34 cellular contexts compared by ENCODE assay signal in the genomic region with DNA sequence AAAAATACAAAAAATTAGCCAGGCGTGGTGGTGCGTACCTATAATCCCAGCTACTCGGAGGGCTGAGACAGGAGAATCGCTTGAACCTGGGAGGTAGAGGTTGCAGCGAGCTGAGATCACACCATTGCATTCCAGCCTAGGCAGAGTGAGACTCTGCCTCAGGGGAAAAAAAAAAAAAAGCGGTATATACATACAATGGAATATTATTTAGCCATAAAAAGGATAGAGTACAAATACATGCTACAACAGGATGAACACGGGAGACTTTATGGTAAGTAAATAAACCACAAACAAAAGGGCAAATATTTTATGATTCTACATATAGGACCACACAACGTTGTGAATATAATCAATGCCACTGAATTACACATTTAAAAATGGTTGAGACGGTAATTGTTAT.
"Had no signal": no experiment of that assay in that cellular context is flagged by ENCODE, and none has a peak within 500 bp of the region (broad histone marks: within the 10 kb centered on the region; RNA-seq: fewer than 3 reads in every experiment).

No MANE protein-coding gene starts in this region.

- DNase-seq: Karpas-422, Kasumi-1, MM.1S, MV-4-11, NCI-H1048, NCI-H1092, NCI-H1092 treated with DMSO at 0.1 percent for 48 hours, NCI-H1105, NCI-H1105 treated with DMSO at 0.1 percent for 48 hours, NCI-H1417, NCI-H1417 treated with DMSO at 0.1 percent for 48 hours, NCI-H1436, NCI-H1436 treated with DMSO at 0.1 percent for 48 hours, NCI-H146, NCI-H1694, NCI-H1694 treated with DMSO at 0.1 percent for 48 hours, NCI-H187, NCI-H187 treated with DMSO at 0.1 percent for 48 hours, NCI-H1930, NCI-H2029, NCI-H2029 treated with DMSO at 0.1 percent for 48 hours, NCI-H2081, NCI-H2081 treated with DMSO at 0.1 percent for 48 hours, NCI-H2107, NCI-H2171, NCI-H2171 treated with DMSO at 0.1 percent for 48 hours, NCI-H2227 treated with DMSO at 0.1 percent for 48 hours, NCI-H226, NCI-H345, NCI-H446, NCI-H446 treated with DMSO at 0.1 percent for 48 hours, NCI-H510A, NCI-H510A treated with DMSO at 0.1 percent for 48 hours, NCI-H524 had no signal
